ENCODE assay signal across 1 cellular context in the genomic region with DNA sequence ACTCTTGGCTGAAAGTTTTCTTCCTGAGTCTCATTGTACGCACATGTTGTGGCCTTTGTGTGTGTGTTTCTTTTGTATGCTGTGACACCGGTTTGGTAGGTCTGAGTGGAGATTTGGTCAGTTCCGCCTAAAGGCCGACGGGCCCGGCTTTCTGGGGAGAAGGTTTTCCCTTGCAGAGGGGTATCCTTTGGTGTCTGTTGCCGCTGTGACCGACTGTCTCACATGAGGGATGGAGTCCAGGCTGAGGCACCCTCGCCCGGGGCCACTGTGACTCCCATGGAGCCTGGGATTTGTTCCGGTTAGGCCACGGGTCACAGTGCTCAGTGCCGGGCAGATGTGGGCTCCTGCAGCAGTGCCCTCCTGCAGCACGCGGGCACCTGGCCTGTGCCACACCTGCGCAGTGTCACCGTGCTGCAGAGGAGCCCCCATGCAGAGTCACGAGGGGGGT.
TF ChIP-seq lines count a peak whose summit lies in the region.

No MANE protein-coding gene starts in this region.

TF ChIP-seq in SK-N-SH, 30 proteins besides CTCF, POLR2A, EP300 and RAD21 (continued from another document):
- TF ChIP-seq, protein P1, sequence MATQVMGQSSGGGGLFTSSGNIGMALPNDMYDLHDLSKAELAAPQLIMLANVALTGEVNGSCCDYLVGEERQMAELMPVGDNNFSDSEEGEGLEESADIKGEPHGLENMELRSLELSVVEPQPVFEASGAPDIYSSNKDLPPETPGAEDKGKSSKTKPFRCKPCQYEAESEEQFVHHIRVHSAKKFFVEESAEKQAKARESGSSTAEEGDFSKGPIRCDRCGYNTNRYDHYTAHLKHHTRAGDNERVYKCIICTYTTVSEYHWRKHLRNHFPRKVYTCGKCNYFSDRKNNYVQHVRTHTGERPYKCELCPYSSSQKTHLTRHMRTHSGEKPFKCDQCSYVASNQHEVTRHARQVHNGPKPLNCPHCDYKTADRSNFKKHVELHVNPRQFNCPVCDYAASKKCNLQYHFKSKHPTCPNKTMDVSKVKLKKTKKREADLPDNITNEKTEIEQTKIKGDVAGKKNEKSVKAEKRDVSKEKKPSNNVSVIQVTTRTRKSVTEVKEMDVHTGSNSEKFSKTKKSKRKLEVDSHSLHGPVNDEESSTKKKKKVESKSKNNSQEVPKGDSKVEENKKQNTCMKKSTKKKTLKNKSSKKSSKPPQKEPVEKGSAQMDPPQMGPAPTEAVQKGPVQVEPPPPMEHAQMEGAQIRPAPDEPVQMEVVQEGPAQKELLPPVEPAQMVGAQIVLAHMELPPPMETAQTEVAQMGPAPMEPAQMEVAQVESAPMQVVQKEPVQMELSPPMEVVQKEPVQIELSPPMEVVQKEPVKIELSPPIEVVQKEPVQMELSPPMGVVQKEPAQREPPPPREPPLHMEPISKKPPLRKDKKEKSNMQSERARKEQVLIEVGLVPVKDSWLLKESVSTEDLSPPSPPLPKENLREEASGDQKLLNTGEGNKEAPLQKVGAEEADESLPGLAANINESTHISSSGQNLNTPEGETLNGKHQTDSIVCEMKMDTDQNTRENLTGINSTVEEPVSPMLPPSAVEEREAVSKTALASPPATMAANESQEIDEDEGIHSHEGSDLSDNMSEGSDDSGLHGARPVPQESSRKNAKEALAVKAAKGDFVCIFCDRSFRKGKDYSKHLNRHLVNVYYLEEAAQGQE (IDR thresholded peaks at IDR 0.05; ENCODE audit: low read depth, low read length), result no peak
- TF ChIP-seq TCF12 (IDR thresholded peaks at IDR 0.05), result no peak
- TF ChIP-seq NRF1 (IDR thresholded peaks at IDR 0.05; ENCODE audit: low read depth, low read length), result no peak
- TF ChIP-seq, protein P2, sequence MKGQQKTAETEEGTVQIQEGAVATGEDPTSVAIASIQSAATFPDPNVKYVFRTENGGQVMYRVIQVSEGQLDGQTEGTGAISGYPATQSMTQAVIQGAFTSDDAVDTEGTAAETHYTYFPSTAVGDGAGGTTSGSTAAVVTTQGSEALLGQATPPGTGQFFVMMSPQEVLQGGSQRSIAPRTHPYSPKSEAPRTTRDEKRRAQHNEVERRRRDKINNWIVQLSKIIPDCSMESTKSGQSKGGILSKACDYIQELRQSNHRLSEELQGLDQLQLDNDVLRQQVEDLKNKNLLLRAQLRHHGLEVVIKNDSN (IDR thresholded peaks at IDR 0.05; ENCODE audit: borderline replicate concordance, low read depth), result no peak
- TF ChIP-seq MXI1 (IDR thresholded peaks at IDR 0.05; ENCODE audit: low read depth, low read length), result no peak
